8 cellular contexts compared by ENCODE assay signal in genomic region chr7:115707236-115707635, GRCh38.
A peak's percentile ranks its signal among the peaks of the same experiment; 100 is the strongest.
DNase-seq lines count a peak whose midpoint lies in the region; ATAC-seq and TF ChIP-seq lines count a peak whose summit lies in the region.

No MANE protein-coding gene starts in this region.

- peak; percentile 22 for TF ChIP-seq CTCF in AG09309 (IDR thresholded peaks at IDR 0.05; ENCODE audit: control insufficient read depth, insufficient read depth, low read depth, low read length, missing control alignments)

- DNase-seq in AG09309 (ENCODE audit: low read depth) (no peak), NCI-H526 (lab: John Stamatoyannopoulos, UW) (peak; percentile 50 to 65), fibroblast of peridontal ligament (ENCODE audit: extremely low read depth) (peak; percentile 7), inferior parietal cortex (ENCODE audit: extremely low spot score) (no peak), occipital lobe (lab: John Stamatoyannopoulos, UW) (no peak)

- ATAC-seq in GM21423 (IDR thresholded peaks at IDR 0.05; ENCODE audit: unreplicated experiment): peak; percentile 47
- no peak for ATAC-seq in HG03095 (IDR thresholded peaks at IDR 0.05; ENCODE audit: unreplicated experiment)
- ATAC-seq in HG03520 (IDR thresholded peaks at IDR 0.05; ENCODE audit: unreplicated experiment): no peak

- H3K4me3 ChIP-seq in AG09309 (ENCODE audit: control insufficient read depth, low read depth, low read length): no peak overlapping the region

Comparison
In these comparisons a context has a peak if more than half of its experiments do, and no peak if none do; other contexts are left out.
1. DNase-seq: peak in NCI-H526 (2 of 2) and fibroblast of peridontal ligament (single experiment); none in AG09309 (single experiment), inferior parietal cortex (single experiment) and occipital lobe (single experiment).